Comparison of ENCODE assay signal across 9 cellular contexts in the genomic region with DNA sequence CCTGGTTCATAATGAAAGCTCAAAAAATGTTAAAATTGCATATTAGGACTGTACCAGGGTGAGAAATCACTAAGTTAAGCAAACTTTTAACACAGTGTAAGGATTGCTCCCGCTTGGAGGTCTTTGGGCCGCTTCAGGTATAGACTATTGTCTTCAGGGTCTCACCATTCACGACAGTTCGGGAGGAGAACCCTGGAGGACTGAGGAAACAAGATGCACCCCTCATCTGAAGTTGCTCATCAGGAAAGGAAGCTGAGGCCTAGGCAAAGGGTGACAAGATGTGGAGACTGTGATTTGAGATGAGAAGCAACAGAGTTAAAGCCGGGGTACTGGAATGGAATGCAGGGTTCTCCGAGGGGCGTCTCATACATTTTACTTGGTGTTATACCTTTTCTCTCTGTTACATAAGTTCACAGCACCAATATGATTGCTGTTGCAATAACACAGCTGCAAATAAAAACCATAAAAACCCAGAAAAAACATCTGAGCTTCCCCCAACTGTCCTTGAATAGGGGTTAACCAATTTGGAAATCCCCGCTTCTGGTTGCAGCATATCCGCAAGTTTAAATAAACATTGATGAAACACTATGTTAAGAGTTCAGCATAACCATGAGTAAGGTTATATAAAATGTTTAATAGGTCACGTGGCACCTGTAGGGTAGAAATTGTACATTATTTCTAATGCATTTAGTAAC. TPM values are rescaled to one million over a fixed set of nuclear protein-coding genes. Genes with fewer than 3 reads are reported as not detected.
A peak's percentile ranks its signal among the peaks of the same experiment; 100 is the strongest.
DNase-seq lines count a peak whose midpoint lies in the region; ATAC-seq and TF ChIP-seq lines count a peak whose summit lies in the region.
"Had no signal": no experiment of that assay in that cellular context is flagged by ENCODE, and none has a peak within 500 bp of the region (broad histone marks: within the 10 kb centered on the region; RNA-seq: fewer than 3 reads in every experiment).

No MANE protein-coding gene starts in this region.

- H3K27me3 ChIP-seq in suprapubic skin: no peaks in the 10 kb centered on the region

- ATAC-seq in GM18498 (IDR thresholded peaks at IDR 0.05; ENCODE audit: unreplicated experiment): peak; percentile 26
- peak; percentile 29 for ATAC-seq in HG03108 (IDR thresholded peaks at IDR 0.05; ENCODE audit: unreplicated experiment)
- no peak for ATAC-seq in WTC11
- ATAC-seq in naive thymus-derived CD8-positive, alpha-beta T cell: peak; percentile 68 to 71

- no peaks in the 10 kb centered on the region for H3K4me1 Mint-ChIP-seq in WTC11
- H3K4me1 Mint-ChIP-seq in naive thymus-derived CD8-positive, alpha-beta T cell: peaks cover 0 to 31% (median 2%) of the 10 kb centered on the region in 4 donors

- no peaks in the 10 kb centered on the region for H3K9me3 Mint-ChIP-seq in WTC11
- H3K9me3 Mint-ChIP-seq in naive thymus-derived CD8-positive, alpha-beta T cell: no peaks in the 10 kb centered on the region

- WGBS in suprapubic skin: 74% methylated on average over 10 of the region's 10 CpGs

- no peaks in the 10 kb centered on the region for H3K36me3 ChIP-seq in suprapubic skin

- TF ChIP-seq EP300 in suprapubic skin (IDR thresholded peaks at IDR 0.05): no peak

- no peak for TF ChIP-seq POLR2A in suprapubic skin (IDR thresholded peaks at IDR 0.05)

- no peak overlapping the region for H3K27ac Mint-ChIP-seq in WTC11
- H3K27ac Mint-ChIP-seq in naive thymus-derived CD8-positive, alpha-beta T cell: peak overlapping the region in 6 of 10 donors; percentile 4 to 87 (median 76)

- no peak overlapping the region for H3K27ac ChIP-seq in suprapubic skin

- H3K9me3 ChIP-seq in suprapubic skin: no peaks in the 10 kb centered on the region

- POLR2A ChIA-PET in WTC11 (lab: Charles Lee): interaction anchor here (0.8 kb wide), 1 partner anchor 121 kb away, joined by 3 read pairs; no protein-coding TSS in a partner anchor
- POLR2A ChIA-PET in naive thymus-derived CD8-positive, alpha-beta T cell (lab: Charles Lee): no interaction called here

- CTCF ChIA-PET in WTC11 (lab: Charles Lee): no interaction called here

- no peaks in the 10 kb centered on the region for H3K4me1 ChIP-seq in suprapubic skin

- TF ChIP-seq CTCF in WTC11 (IDR thresholded peaks at IDR 0.05) (no peak), suprapubic skin (IDR thresholded peaks at IDR 0.05) (no peak)

- H3K27me3 Mint-ChIP-seq in WTC11 (ENCODE audit: low read depth): no peaks in the 10 kb centered on the region
- H3K27me3 Mint-ChIP-seq in naive thymus-derived CD8-positive, alpha-beta T cell: no peaks in the 10 kb centered on the region

- H3K36me3 Mint-ChIP-seq in WTC11: no peaks in the 10 kb centered on the region
- no peaks in the 10 kb centered on the region for H3K36me3 Mint-ChIP-seq in naive thymus-derived CD8-positive, alpha-beta T cell

- no peak for DNase-seq in WTC11 (ENCODE audit: low spot score)
- DNase-seq in naive thymus-derived CD8-positive, alpha-beta T cell: peak in 1 of 10 donors; percentile 21
- no peak for DNase-seq in suprapubic skin (ENCODE audit: low spot score in 2 of 2)
- no peak for DNase-seq in DMS114 treated with DMSO at 0.1 percent for 48 hours (lab: John Stamatoyannopoulos, UW; ENCODE audit: unreplicated experiment)
- DNase-seq in NCI-H774 (lab: John Stamatoyannopoulos, UW): no peak
- DNase-seq in activated gamma-delta T cell (lab: John Stamatoyannopoulos, UW): no peak
- DNase-seq: activated T-cell treated with anti-CD3 and anti-CD28 coated beads, Interleukin-2, amount 50 U/mL, for 48 hours had no signal

- H3K4me3 Mint-ChIP-seq in WTC11: no peak overlapping the region
- peak overlapping the region in 2 of 10 donors; percentile 11 to 15 for H3K4me3 Mint-ChIP-seq in naive thymus-derived CD8-positive, alpha-beta T cell

- H3K4me3 ChIP-seq in suprapubic skin: no peak overlapping the region

TF ChIP-seq in WTC11, 78 proteins besides CTCF, POLR2A, EP300 and RAD21:
- TF ChIP-seq ETV6 (CRISPR knock-in tag; IDR thresholded peaks at IDR 0.05) (no peak), GABPB1 (CRISPR knock-in tag; IDR thresholded peaks at IDR 0.05) (peak; percentile 89)
- TF ChIP-seq, protein P1, sequence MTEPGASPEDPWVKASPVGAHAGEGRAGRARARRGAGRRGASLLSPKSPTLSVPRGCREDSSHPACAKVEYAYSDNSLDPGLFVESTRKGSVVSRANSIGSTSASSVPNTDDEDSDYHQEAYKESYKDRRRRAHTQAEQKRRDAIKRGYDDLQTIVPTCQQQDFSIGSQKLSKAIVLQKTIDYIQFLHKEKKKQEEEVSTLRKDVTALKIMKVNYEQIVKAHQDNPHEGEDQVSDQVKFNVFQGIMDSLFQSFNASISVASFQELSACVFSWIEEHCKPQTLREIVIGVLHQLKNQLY (CRISPR knock-in tag; IDR thresholded peaks at IDR 0.05): no peak

RNA-seq across cellular contexts. Expression of gene FBXO48, which starts 40.1 kb away (rescaled TPM):
- total RNA-seq in WTC11 (2021) (1.3 to 1.5 TPM (median 1.3 TPM) in 3 replicates), suprapubic skin (1 to 10 TPM; 1.1 to 2.7 (median 1.7) TPM)
- 1 to 10 TPM; 4.8 to 5.6 TPM for total RNA-seq in naive thymus-derived CD8-positive, alpha-beta T cell
- polyA plus RNA-seq in naive thymus-derived CD8-positive, alpha-beta T cell: under 1 TPM; 0.19 to 0.69 (median 0.36) TPM

RNA-seq across cellular contexts. Expression of gene APLF, which starts 40.4 kb away (rescaled TPM):
- total RNA-seq in WTC11 (2021) (2.7 to 4.0 TPM (median 3.9 TPM) in 3 replicates), suprapubic skin (10 to 100 TPM in 2 of 4 donors, 1 to 10 TPM in 2; 8.8 to 10.5 (median 9.9) TPM)
- total RNA-seq in naive thymus-derived CD8-positive, alpha-beta T cell: 1 to 10 TPM; 9.7 TPM
- polyA plus RNA-seq in naive thymus-derived CD8-positive, alpha-beta T cell: 1 to 10 TPM; 1.4 to 1.6 (median 1.6) TPM
